ENCODE assay signal across 26 cellular contexts in the genomic region with DNA sequence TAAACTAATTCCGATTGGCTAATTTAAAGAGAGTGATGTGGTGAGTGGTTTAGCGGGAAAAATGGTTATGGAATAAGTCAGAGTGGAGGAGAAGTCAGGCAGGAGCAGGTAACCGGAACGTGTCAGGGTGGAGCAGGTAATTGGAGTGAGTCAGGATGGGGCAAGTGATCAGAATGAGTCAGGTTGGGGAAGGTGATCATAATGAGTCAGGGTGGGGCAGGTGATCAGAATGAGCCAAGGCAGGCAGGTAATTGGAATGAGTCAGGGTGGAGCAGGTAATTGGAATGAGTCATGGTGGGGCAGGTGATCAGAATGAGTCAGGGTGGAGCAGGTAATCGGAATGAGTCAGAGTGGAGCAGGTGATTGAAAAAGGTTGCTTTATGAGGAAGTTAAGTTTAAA.
DNase-seq lines count a peak whose midpoint lies in the region; ATAC-seq and TF ChIP-seq lines count a peak whose summit lies in the region.
"Had no signal": no experiment of that assay in that cellular context is flagged by ENCODE, and none has a peak within 500 bp of the region (broad histone marks: within the 10 kb centered on the region; RNA-seq: fewer than 3 reads in every experiment).

No MANE protein-coding gene starts in this region.

- peaks cover 55% of the 10 kb centered on the region for H3K9me3 Mint-ChIP-seq in endodermal cell

- no peak overlapping the region for H2BK12ac ChIP-seq in trophoblast cell (ENCODE audit: low read length)

- H4K91ac ChIP-seq in trophoblast cell (ENCODE audit: low read depth, low read length): no peak overlapping the region

- H3K9me3 ChIP-seq in endodermal cell (ENCODE audit: control insufficient read depth, low read length) (peaks cover 42% of the 10 kb centered on the region), trophoblast cell (ENCODE audit: insufficient read depth, low read depth, low read length) (peaks cover 14% of the 10 kb centered on the region)

- H4K12ac ChIP-seq in trophoblast cell (ENCODE audit: low read depth, low read length): no peak overlapping the region

- no peaks in the 10 kb centered on the region for H3K4me1 ChIP-seq in endodermal cell (ENCODE audit: control insufficient read depth, insufficient read depth, low read length)
- peaks cover 2 to 3% of the 10 kb centered on the region in 2 experiments for H3K4me1 ChIP-seq in trophoblast cell (ENCODE audit: control insufficient read depth in 1 of 2, insufficient read depth in 2 of 2, low read length in 2 of 2)
- H3K4me1 ChIP-seq: BE2C, right atrium auricular region, stomach, transverse colon had no signal

- intact Hi-C loops in Right ventricle myocardium inferior (cut with DNase I): no loop called here

- no peaks in the 10 kb centered on the region for H3K27me3 Mint-ChIP-seq in endodermal cell (ENCODE audit: insufficient read depth)
- H3K27me3 Mint-ChIP-seq: activated naive CD4-positive, alpha-beta T cell treated with anti-CD3 and anti-CD28 coated beads, Interleukin-2, amount 10 ng/mL, durations not matched to agents 7 days and 5 days had no signal

- no peak overlapping the region for H4K8ac ChIP-seq in trophoblast cell (ENCODE audit: low read depth, low read length)

- no peak overlapping the region for H3K18ac ChIP-seq in trophoblast cell (ENCODE audit: low read length)

- WGBS in endodermal cell (ENCODE audit: insufficient coverage in 1 of 2, insufficient read length in 1 of 2), 2 experiments: 95 to 100% methylated on average over 4 to 5 of the region's 5 CpGs
- WGBS in trophoblast cell (ENCODE audit: extremely low coverage, insufficient coverage, insufficient read length): 100% methylated on average over 1 of the region's 5 CpGs

- H3K27ac ChIP-seq in endodermal cell (ENCODE audit: low read depth, low read length) (no peak overlapping the region), trophoblast cell (ENCODE audit: low read depth, low read length) (no peak overlapping the region)
- H3K27ac ChIP-seq: right atrium auricular region, stomach, transverse colon had no signal

- TF ChIP-seq CTCF in endodermal cell (conservative IDR thresholded peaks at IDR 0.05): no peak

- H3K36me3 ChIP-seq in endodermal cell (ENCODE audit: control insufficient read depth, insufficient read depth, low read length): no peaks in the 10 kb centered on the region
- H3K36me3 ChIP-seq in trophoblast cell (ENCODE audit: control insufficient read depth in 1 of 2, insufficient read depth in 2 of 2, low read length in 2 of 2): peaks cover 7 to 10% of the 10 kb centered on the region in 2 experiments
- H3K36me3 ChIP-seq: BE2C, right atrium auricular region, stomach, transverse colon had no signal

- peaks cover 4% of the 10 kb centered on the region for H3K79me1 ChIP-seq in trophoblast cell (ENCODE audit: low read length)

- H3K4ac ChIP-seq in trophoblast cell (ENCODE audit: low read depth, low read length): no peak overlapping the region

- H3K14ac ChIP-seq in trophoblast cell (ENCODE audit: low read length): no peak overlapping the region

- H3K36me3 Mint-ChIP-seq in endodermal cell (ENCODE audit: low read depth): peaks cover 16% of the 10 kb centered on the region
- H3K36me3 Mint-ChIP-seq: activated naive CD4-positive, alpha-beta T cell treated with anti-CD3 and anti-CD28 coated beads, Interleukin-2, amount 10 ng/mL, durations not matched to agents 7 days and 5 days had no signal

- no peak overlapping the region for H3K27ac Mint-ChIP-seq in endodermal cell
- H3K27ac Mint-ChIP-seq: activated CD8-positive, alpha-beta T cell treated with anti-CD3 and anti-CD28 coated beads, Interleukin-2, amount 10 ng/mL, durations not matched to agents 7 days and 5 days; activated naive CD4-positive, alpha-beta T cell treated with anti-CD3 and anti-CD28 coated beads, Interleukin-2, amount 10 ng/mL, durations not matched to agents 7 days and 5 days; GM23338; memory B cell; naive B cell had no signal

- no peak overlapping the region for H3K4me3 Mint-ChIP-seq in endodermal cell
- H3K4me3 Mint-ChIP-seq: activated CD8-positive, alpha-beta T cell treated with anti-CD3 and anti-CD28 coated beads, Interleukin-2, amount 10 ng/mL, durations not matched to agents 7 days and 5 days; activated naive CD4-positive, alpha-beta T cell treated with anti-CD3 and anti-CD28 coated beads, Interleukin-2, amount 10 ng/mL, durations not matched to agents 7 days and 5 days; GM23338; memory B cell had no signal

- peak; percentile 5 for DNase-seq in activated CD4-positive, alpha-beta T cell treated with anti-CD3 and anti-CD28 coated beads for 48 hours
- DNase-seq in activated CD4-positive, alpha-beta T cell treated with anti-CD3 and anti-CD28 coated beads, Interleukin-2, amount 50 U/mL, for 4 hours: no peak
- peak; percentile 17 for DNase-seq in M059J (ENCODE audit: low read depth)
- DNase-seq in endodermal cell: no peak
- DNase-seq in trophoblast cell: peak; percentile 92
- DNase-seq in Right ventricle myocardium inferior (ENCODE audit: missing footprints): no peak
- no peak for DNase-seq in CD1c-positive myeloid dendritic cell (ENCODE audit: extremely low spot score)
- DNase-seq: activated CD8-positive, alpha-beta T cell treated with anti-CD3 and anti-CD28 coated beads, Interleukin-2, amount 10 ng/mL, durations not matched to agents 7 days and 5 days; activated naive CD4-positive, alpha-beta T cell treated with anti-CD3 and anti-CD28 coated beads, Interleukin-2, amount 10 ng/mL, durations not matched to agents 7 days and 5 days; activated T-cell treated with anti-CD3 and anti-CD28 coated beads, Interleukin-2, amount 50 U/mL, for 1 hour; aorta; BE2C; erythroblast; IMR-90; naive B cell; NCI-H1436; NCI-H524; RPMI8226; stimulated activated CD4-positive, alpha-beta T cell treated with anti-CD3 and anti-CD28 coated beads, Interleukin-12 subunit alpha, Interleukin-12 subunit beta, amount 100 ng/mL, for 4 hours; stomach; transverse colon had no signal

- no peaks in the 10 kb centered on the region for H3K79me2 ChIP-seq in trophoblast cell (ENCODE audit: control insufficient read depth, insufficient read depth, low read length, poor library complexity)

- H3K27me3 ChIP-seq in endodermal cell (ENCODE audit: control insufficient read depth, insufficient read depth, low read length, poor library complexity, severe bottlenecking) (no peaks in the 10 kb centered on the region), trophoblast cell (ENCODE audit: insufficient read depth, low read length) (no peaks in the 10 kb centered on the region)
- H3K27me3 ChIP-seq: BE2C, right atrium auricular region, stomach, transverse colon had no signal

- no peak overlapping the region for H2BK5ac ChIP-seq in trophoblast cell (ENCODE audit: low read depth, low read length, poor library complexity)

- ATAC-seq in GM19328 (IDR thresholded peaks at IDR 0.05; ENCODE audit: unreplicated experiment) (no peak), Right ventricle myocardium inferior (no peak)
- ATAC-seq: activated CD8-positive, alpha-beta T cell treated with anti-CD3 and anti-CD28 coated beads, Interleukin-2, amount 10 ng/mL, durations not matched to agents 7 days and 5 days; GM23338; SK-N-SH treated with all-trans-retinoic acid at 6 μM for 48 hours had no signal

- peak overlapping the region; percentile 33 for H3K4me3 ChIP-seq in endodermal cell (ENCODE audit: low read length)
- H3K4me3 ChIP-seq in trophoblast cell (ENCODE audit: low read depth, low read length): no peak overlapping the region
- H3K4me3 ChIP-seq: GM23338, right atrium auricular region, stomach, transverse colon had no signal

- no peak overlapping the region for H2AFZ ChIP-seq in trophoblast cell (ENCODE audit: insufficient read depth, low read length, poor library complexity)
- H2AFZ ChIP-seq: GM23338 had no signal

- H3K9ac ChIP-seq in endodermal cell (ENCODE audit: extremely low read depth, low read length, poor library complexity, severe bottlenecking) (no peak overlapping the region), trophoblast cell (ENCODE audit: low read length) (peak overlapping the region; percentile 56)

- H2AK5ac ChIP-seq in trophoblast cell (ENCODE audit: low read length): no peak overlapping the region

- no peaks in the 10 kb centered on the region for H3K4me1 Mint-ChIP-seq in endodermal cell
- H3K4me1 Mint-ChIP-seq: activated naive CD4-positive, alpha-beta T cell treated with anti-CD3 and anti-CD28 coated beads, Interleukin-2, amount 10 ng/mL, durations not matched to agents 7 days and 5 days; memory B cell; naive B cell had no signal

- no peak overlapping the region for H3K4me2 ChIP-seq in trophoblast cell (ENCODE audit: low read length)
- H3K4me2 ChIP-seq: GM23338 had no signal

- no peak overlapping the region for H2BK120ac ChIP-seq in trophoblast cell (ENCODE audit: insufficient read depth, low read length, poor library complexity)

- no peak overlapping the region for H3K23ac ChIP-seq in trophoblast cell (ENCODE audit: low read length)

Comparison
In these comparisons a context has a peak if more than half of its experiments do, and no peak if none do; other contexts are left out.
1. DNase-seq: peak in activated CD4-positive, alpha-beta T cell treated with anti-CD3 and anti-CD28 coated beads for 48 hours (single experiment), M059J (single experiment) and trophoblast cell (2 of 2); none in activated CD4-positive, alpha-beta T cell treated with anti-CD3 and anti-CD28 coated beads, Interleukin-2, amount 50 U/mL, for 4 hours (0 of 2), endodermal cell (single experiment), Right ventricle myocardium inferior (single experiment) and CD1c-positive myeloid dendritic cell (single experiment).